ENCODE assay signal across 20 cellular contexts in the genomic region with DNA sequence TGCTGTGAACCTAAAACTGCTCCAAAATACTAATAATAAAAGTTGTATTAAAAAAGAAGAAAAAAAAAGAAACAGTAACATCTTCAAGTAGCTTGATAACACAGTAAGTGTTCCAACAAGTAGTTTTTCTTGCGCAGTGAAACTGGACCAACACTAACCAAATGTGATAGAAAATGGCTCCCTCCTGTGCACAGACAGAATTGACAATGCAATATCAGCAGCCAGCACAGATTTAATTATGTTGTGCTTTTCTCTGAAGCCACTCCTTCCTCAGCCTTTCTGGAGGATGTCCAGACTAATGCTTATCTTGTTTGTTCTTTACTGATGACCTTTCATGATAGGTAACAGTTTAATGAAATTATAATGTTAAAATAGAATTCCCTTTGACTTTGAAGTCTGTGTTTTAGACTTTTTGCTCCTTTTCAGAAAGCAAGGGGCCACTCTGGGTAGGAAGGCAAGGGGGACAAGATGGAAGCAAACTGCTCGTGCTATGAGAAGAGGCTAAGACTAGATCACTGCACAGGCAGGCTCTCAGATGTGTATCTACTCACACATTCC.
A peak's percentile ranks its signal among the peaks of the same experiment; 100 is the strongest.
DNase-seq lines count a peak whose midpoint lies in the region; ATAC-seq and TF ChIP-seq lines count a peak whose summit lies in the region.
"Had no signal": no experiment of that assay in that cellular context is flagged by ENCODE, and none has a peak within 500 bp of the region (broad histone marks: within the 10 kb centered on the region; RNA-seq: fewer than 3 reads in every experiment).

No MANE protein-coding gene starts in this region.

- H3K9me2 ChIP-seq in Loucy (replicated peaks; ENCODE audit: low read depth, low read length) = no peaks in the 10 kb centered on the region

- ATAC-seq in HG02588 (IDR thresholded peaks at IDR 0.05; ENCODE audit: unreplicated experiment) = no peak
- ATAC-seq: GM23338 had no signal

- peak; percentile 28; the same call in 1 of the 2 replicates for TF ChIP-seq CTCF in Loucy (conservative IDR thresholded peaks at IDR 0.05; ENCODE audit: low read length)
- peak; percentile 39 for TF ChIP-seq CTCF in choroid plexus epithelial cell (conservative IDR thresholded peaks at IDR 0.05; ENCODE audit: low read depth, low read length)

- H3K27me3 ChIP-seq in Loucy (ENCODE audit: insufficient read depth, low read length, poor library complexity, severe bottlenecking) = no peaks in the 10 kb centered on the region
- H3K27me3 ChIP-seq: colonic mucosa, tibial nerve had no signal

- peak; percentile 48 for DNase-seq in activated naive CD4-positive, alpha-beta T cell treated with anti-CD3 and anti-CD28 coated beads for 36 hours
- no peak for DNase-seq in activated naive CD4-positive, alpha-beta T cell treated with anti-CD3 and anti-CD28 coated beads, Interleukin-2, amount 10 ng/mL, durations not matched to agents 7 days and 5 days
- DNase-seq in choroid plexus epithelial cell (ENCODE audit: low read depth) (peak; percentile 67), renal cortical epithelial cell (ENCODE audit: low read depth) (peak; percentile 16), NCI-H2171 (lab: John Stamatoyannopoulos, UW) (no peak), Kasumi-1 (lab: John Stamatoyannopoulos, UW) (no peak)
- DNase-seq: activated CD4-positive, alpha-beta T cell treated with anti-CD3 and anti-CD28 coated beads, Interleukin-2, amount 50 U/mL, for 48 hours; activated naive CD4-positive, alpha-beta T cell treated with Interleukin-2 at 50 U/mL for 16 hours; colonic mucosa; DMS79 treated with DMSO at 0.1 percent for 48 hours; KG1; NCI-H2081 treated with DMSO at 0.1 percent for 48 hours; NCI-H526; SHP77 treated with DMSO at 0.1 percent for 48 hours; stimulated activated CD4-positive, alpha-beta T cell treated with anti-CD3 and anti-CD28 coated beads, Interleukin-4, amount 100 ng/mL, for 24 hours had no signal

- peaks cover 27% of the 10 kb centered on the region for H3K4me1 Mint-ChIP-seq in activated naive CD4-positive, alpha-beta T cell treated with anti-CD3 and anti-CD28 coated beads for 36 hours (ENCODE audit: low read depth)
- H3K4me1 Mint-ChIP-seq in activated naive CD4-positive, alpha-beta T cell treated with anti-CD3 and anti-CD28 coated beads, Interleukin-2, amount 10 ng/mL, durations not matched to agents 7 days and 5 days = peaks cover 40% of the 10 kb centered on the region
- H3K4me1 Mint-ChIP-seq: GM23338 had no signal

- H4K20me1 ChIP-seq in Loucy (ENCODE audit: insufficient read depth, low read length, poor library complexity, severe bottlenecking) = no peaks in the 10 kb centered on the region

- H3K27me3 Mint-ChIP-seq in activated naive CD4-positive, alpha-beta T cell treated with anti-CD3 and anti-CD28 coated beads for 36 hours (ENCODE audit: low read depth) = no peaks in the 10 kb centered on the region
- H3K27me3 Mint-ChIP-seq in activated naive CD4-positive, alpha-beta T cell treated with anti-CD3 and anti-CD28 coated beads, Interleukin-2, amount 10 ng/mL, durations not matched to agents 7 days and 5 days = no peaks in the 10 kb centered on the region
- H3K27me3 Mint-ChIP-seq: stimulated activated naive CD8-positive, alpha-beta T cell treated with anti-CD3 and anti-CD28 coated beads, Interleukin-15, Interleukin-2, amounts not matched to agents 100 ng/mL and 50 ng/mL, for 24 hours had no signal

- intact Hi-C loops in activated naive CD4-positive, alpha-beta T cell treated with anti-CD3 and anti-CD28 coated beads for 36 hours (cut with micrococcal nuclease) = loop anchor here (1.0 to 2.0 kb wide), 2 partner anchors 303 to 442 kb away; no protein-coding TSS in a partner anchor

- no peak overlapping the region for H2AFZ ChIP-seq in Loucy (ENCODE audit: low read length)
- H2AFZ ChIP-seq: GM23338 had no signal

- H3K79me2 ChIP-seq in Loucy (ENCODE audit: insufficient read depth, low read length) = no peaks in the 10 kb centered on the region

- H3F3A ChIP-seq in Loucy (ENCODE audit: low read depth) = no peaks in the 10 kb centered on the region

- H3K4me3 ChIP-seq in Loucy (ENCODE audit: low read length, poor library complexity, severe bottlenecking) (no peak overlapping the region), choroid plexus epithelial cell (ENCODE audit: low read depth, low read length) (no peak overlapping the region)
- H3K4me3 ChIP-seq: colonic mucosa, GM23338, tibial nerve had no signal

- no peak overlapping the region for H3K9ac ChIP-seq in Loucy (ENCODE audit: low read depth, low read length, poor library complexity, severe bottlenecking)

- H3K27ac Mint-ChIP-seq in activated naive CD4-positive, alpha-beta T cell treated with anti-CD3 and anti-CD28 coated beads for 36 hours = no peak overlapping the region
- no peak overlapping the region for H3K27ac Mint-ChIP-seq in activated naive CD4-positive, alpha-beta T cell treated with anti-CD3 and anti-CD28 coated beads, Interleukin-2, amount 10 ng/mL, durations not matched to agents 7 days and 5 days
- H3K27ac Mint-ChIP-seq: GM23338; stimulated activated naive CD8-positive, alpha-beta T cell treated with anti-CD3 and anti-CD28 coated beads, Interleukin-15, Interleukin-2, amounts not matched to agents 100 ng/mL and 50 ng/mL, for 24 hours had no signal

- H3K4me2 ChIP-seq in Loucy (ENCODE audit: low read depth, low read length, poor library complexity, severe bottlenecking) = no peak overlapping the region
- H3K4me2 ChIP-seq: GM23338 had no signal

- no peaks in the 10 kb centered on the region for H3K9me3 ChIP-seq in Loucy (ENCODE audit: insufficient read depth, low read depth, low read length)
- H3K9me3 ChIP-seq: colonic mucosa, tibial nerve had no signal

- H3K4me1 ChIP-seq in Loucy (ENCODE audit: insufficient read depth, low read length, poor library complexity, severe bottlenecking) = peaks cover 10% of the 10 kb centered on the region
- H3K4me1 ChIP-seq: colonic mucosa, tibial nerve had no signal

- CTCF ChIA-PET in activated naive CD4-positive, alpha-beta T cell treated with anti-CD3 and anti-CD28 coated beads for 36 hours (lab: Charles Lee) = no interaction called here
- CTCF ChIA-PET in activated naive CD4-positive, alpha-beta T cell treated with anti-CD3 and anti-CD28 coated beads, Interleukin-2, amount 10 ng/mL, durations not matched to agents 7 days and 5 days (lab: Charles Lee) = interaction anchor here (0.6 to 1.2 kb wide), 5 partner anchors 79 to 414 kb away, joined by 3 to 4 read pairs (median 3); no protein-coding TSS in a partner anchor

- H3K4me3 Mint-ChIP-seq in activated naive CD4-positive, alpha-beta T cell treated with anti-CD3 and anti-CD28 coated beads for 36 hours = no peak overlapping the region
- H3K4me3 Mint-ChIP-seq in activated naive CD4-positive, alpha-beta T cell treated with anti-CD3 and anti-CD28 coated beads, Interleukin-2, amount 10 ng/mL, durations not matched to agents 7 days and 5 days = no peak overlapping the region
- H3K4me3 Mint-ChIP-seq: GM23338; stimulated activated naive CD8-positive, alpha-beta T cell treated with anti-CD3 and anti-CD28 coated beads, Interleukin-15, Interleukin-2, amounts not matched to agents 100 ng/mL and 50 ng/mL, for 24 hours had no signal

- H3K9me3 Mint-ChIP-seq in activated naive CD4-positive, alpha-beta T cell treated with anti-CD3 and anti-CD28 coated beads for 36 hours = no peaks in the 10 kb centered on the region
- peaks cover 3% of the 10 kb centered on the region for H3K9me3 Mint-ChIP-seq in activated naive CD4-positive, alpha-beta T cell treated with anti-CD3 and anti-CD28 coated beads, Interleukin-2, amount 10 ng/mL, durations not matched to agents 7 days and 5 days
- H3K9me3 Mint-ChIP-seq: GM23338; stimulated activated naive CD8-positive, alpha-beta T cell treated with anti-CD3 and anti-CD28 coated beads, Interleukin-15, Interleukin-2, amounts not matched to agents 100 ng/mL and 50 ng/mL, for 24 hours had no signal

- H3K36me3 ChIP-seq in Loucy (ENCODE audit: insufficient read depth, low read length) = no peaks in the 10 kb centered on the region
- H3K36me3 ChIP-seq: colonic mucosa, tibial nerve had no signal

- no peaks in the 10 kb centered on the region for H3K36me3 Mint-ChIP-seq in activated naive CD4-positive, alpha-beta T cell treated with anti-CD3 and anti-CD28 coated beads for 36 hours (ENCODE audit: low read depth)
- H3K36me3 Mint-ChIP-seq in activated naive CD4-positive, alpha-beta T cell treated with anti-CD3 and anti-CD28 coated beads, Interleukin-2, amount 10 ng/mL, durations not matched to agents 7 days and 5 days = peaks cover 6% of the 10 kb centered on the region

Comparison
In these comparisons a context has a peak if more than half of its experiments do, and no peak if none do; other contexts are left out.
1. DNase-seq: peak in activated naive CD4-positive, alpha-beta T cell treated with anti-CD3 and anti-CD28 coated beads for 36 hours (single experiment), choroid plexus epithelial cell (single experiment) and renal cortical epithelial cell (single experiment); none in activated naive CD4-positive, alpha-beta T cell treated with anti-CD3 and anti-CD28 coated beads, Interleukin-2, amount 10 ng/mL, durations not matched to agents 7 days and 5 days (single experiment), NCI-H2171 (single experiment) and Kasumi-1 (0 of 2).